In genomic region chr19:30870861-30871260, GRCh38 we compare ENCODE assay signal across 19 cellular contexts.
DNase-seq lines count a peak whose midpoint lies in the region; TF ChIP-seq lines count a peak whose summit lies in the region.
"Had no signal": no experiment of that assay in that cellular context is flagged by ENCODE, and none has a peak within 500 bp of the region (broad histone marks: within the 10 kb centered on the region; RNA-seq: fewer than 3 reads in every experiment).

No MANE protein-coding gene starts in this region.

- H2AFZ ChIP-seq in H9 (ENCODE audit: low read length): no peak overlapping the region

- no peak overlapping the region for H2BK120ac ChIP-seq in H9 (ENCODE audit: low read depth, low read length, poor library complexity, severe bottlenecking)

- H3K36me3 Mint-ChIP-seq in H9 (ENCODE audit: insufficient read depth in 1 of 3, low read depth in 3 of 3): no peaks in the 10 kb centered on the region; a peak in 1 of 7 replicates
- H3K36me3 Mint-ChIP-seq: IgD-negative memory B cell had no signal

- intact Hi-C loops in prostate gland (cut with DNase I): no loop called here

- H3K79me2 ChIP-seq in H9 (ENCODE audit: insufficient read depth, low read length): no peaks in the 10 kb centered on the region

- H4K5ac ChIP-seq in H9 (ENCODE audit: insufficient read length, low read depth, low read length): no peak overlapping the region

- no peak overlapping the region for H3K18ac ChIP-seq in H9 (ENCODE audit: insufficient read length, low read depth, low read length)

- no peak overlapping the region for H2BK15ac ChIP-seq in H9 (ENCODE audit: low read depth, low read length)

- no peaks in the 10 kb centered on the region for H3K4me1 Mint-ChIP-seq in H9
- H3K4me1 Mint-ChIP-seq: activated CD4-positive, alpha-beta T cell treated with anti-CD3 and anti-CD28 coated beads for 36 hours; IgD-negative memory B cell had no signal

- H3K23me2 ChIP-seq in H9 (ENCODE audit: insufficient read length, low read depth, low read length, poor library complexity, severe bottlenecking): no peaks in the 10 kb centered on the region

- H3K14ac ChIP-seq in H9 (ENCODE audit: insufficient read depth, low read length): no peak overlapping the region

- no peak overlapping the region for H3K4me2 ChIP-seq in H9 (ENCODE audit: insufficient read depth, insufficient read length, low read length)

- no peak overlapping the region for H2BK12ac ChIP-seq in H9 (ENCODE audit: insufficient read length, low read depth, low read length)

- H3K4me3 Mint-ChIP-seq in H9: no peak overlapping the region
- H3K4me3 Mint-ChIP-seq: activated CD4-positive, alpha-beta T cell treated with anti-CD3 and anti-CD28 coated beads for 36 hours had no signal

- no peak overlapping the region for H3K23ac ChIP-seq in H9 (ENCODE audit: insufficient read length, low read depth, low read length)

- no peaks in the 10 kb centered on the region for H4K20me1 ChIP-seq in H9 (ENCODE audit: control insufficient read depth, insufficient read depth, insufficient read length)

- peaks cover 0 to 14% of the 10 kb centered on the region in 2 experiments; a peak in 3 of 5 replicates for H3K9me3 Mint-ChIP-seq in H9

- H3K9ac ChIP-seq in H9 (ENCODE audit: extremely low read depth, insufficient read length, low read length): no peak overlapping the region

- no CpG with 5 or more reads among the region's 8 CpGs for WGBS in H9 (ENCODE audit: extremely low coverage, insufficient read length, low lambda C conversion rate)
- 25% methylated on average over 8 of the region's 8 CpGs for WGBS in prostate gland

- H3K9me3 ChIP-seq in H9 (ENCODE audit: control insufficient read depth, low read depth, low read length): no peaks in the 10 kb centered on the region
- H3K9me3 ChIP-seq in SJCRH30 (replicated peaks): peaks cover 8% of the 10 kb centered on the region
- H3K9me3 ChIP-seq in effector memory CD4-positive, alpha-beta T cell (ENCODE audit: control insufficient read depth, low read length): no peaks in the 10 kb centered on the region
- no peaks in the 10 kb centered on the region for H3K9me3 ChIP-seq in prostate gland
- H3K9me3 ChIP-seq: sigmoid colon had no signal

- H3K27ac ChIP-seq in H9 (ENCODE audit: insufficient read length, low read depth, low read length) (no peak overlapping the region), SJCRH30 (no peak overlapping the region), prostate gland (no peak overlapping the region)
- H3K27ac ChIP-seq in effector memory CD4-positive, alpha-beta T cell (ENCODE audit: insufficient read depth, low read length, poor library complexity, severe bottlenecking): no peak overlapping the region
- H3K27ac ChIP-seq: heart left ventricle, sigmoid colon had no signal

- H3K36me3 ChIP-seq in SJCRH30: no peaks in the 10 kb centered on the region
- H3K36me3 ChIP-seq in effector memory CD4-positive, alpha-beta T cell (ENCODE audit: control insufficient read depth, insufficient read depth, low read length): no peaks in the 10 kb centered on the region
- H3K36me3 ChIP-seq in prostate gland: no peaks in the 10 kb centered on the region
- H3K36me3 ChIP-seq in H7 (replicated peaks; ENCODE audit: control insufficient read depth, insufficient read depth, low read length): no peaks in the 10 kb centered on the region
- H3K36me3 ChIP-seq: heart left ventricle, sigmoid colon had no signal

- no peak overlapping the region for H4K91ac ChIP-seq in H9 (ENCODE audit: insufficient read length, low read depth, low read length)

- H4K8ac ChIP-seq in H9 (replicated peaks; ENCODE audit: insufficient read length, low read depth, low read length): no peak overlapping the region

- no peak overlapping the region for H2BK5ac ChIP-seq in H9 (ENCODE audit: insufficient read length, low read length)

- no peak overlapping the region; a peak in 1 of 7 replicates for H3K27ac Mint-ChIP-seq in H9
- H3K27ac Mint-ChIP-seq: activated CD4-positive, alpha-beta T cell treated with anti-CD3 and anti-CD28 coated beads for 36 hours; IgD-negative memory B cell had no signal

- no peak overlapping the region for H3K4ac ChIP-seq in H9 (ENCODE audit: low read depth, low read length)

- H3K79me1 ChIP-seq in H9 (ENCODE audit: insufficient read depth, low read depth, low read length, poor library complexity, severe bottlenecking): no peaks in the 10 kb centered on the region

- no peak overlapping the region for H3T11ph ChIP-seq in H9 (ENCODE audit: low read length)

- no peaks in the 10 kb centered on the region for H3K27me3 ChIP-seq in H9 (ENCODE audit: insufficient read depth, low read length)
- H3K27me3 ChIP-seq in SJCRH30: no peaks in the 10 kb centered on the region
- no peaks in the 10 kb centered on the region for H3K27me3 ChIP-seq in effector memory CD4-positive, alpha-beta T cell (replicated peaks; ENCODE audit: control insufficient read depth, insufficient read depth, low read length, poor library complexity, severe bottlenecking)
- H3K27me3 ChIP-seq in prostate gland (replicated peaks; ENCODE audit: insufficient read depth): no peaks in the 10 kb centered on the region
- H3K27me3 ChIP-seq in H7 (ENCODE audit: control insufficient read depth, insufficient read depth, low read length): no peaks in the 10 kb centered on the region
- H3K27me3 ChIP-seq: sigmoid colon had no signal

- H3K56ac ChIP-seq in H9 (ENCODE audit: insufficient read length, low read depth, low read length): no peak overlapping the region

- no peak for TF ChIP-seq POLR2A in prostate gland (IDR thresholded peaks at IDR 0.05)

- TF ChIP-seq CTCF in AG10803 (conservative IDR thresholded peaks at IDR 0.05; ENCODE audit: low read length) (no peak), H9 (conservative IDR thresholded peaks at IDR 0.05) (no peak), prostate gland (IDR thresholded peaks at IDR 0.05) (no peak)

- H2BK20ac ChIP-seq in H9 (ENCODE audit: low read depth, low read length, poor library complexity, severe bottlenecking): no peak overlapping the region

- H3K4me3 ChIP-seq in AG10803 (ENCODE audit: low read length): no peak overlapping the region
- H3K4me3 ChIP-seq in SJCRH30: no peak overlapping the region
- no peak overlapping the region for H3K4me3 ChIP-seq in effector memory CD4-positive, alpha-beta T cell (ENCODE audit: insufficient read depth, low read depth, low read length, poor library complexity, severe bottlenecking)
- no peak overlapping the region for H3K4me3 ChIP-seq in prostate gland
- H3K4me3 ChIP-seq in H7 (ENCODE audit: insufficient read depth, low read depth, low read length): no peak overlapping the region
- H3K4me3 ChIP-seq: heart left ventricle, sigmoid colon had no signal

- no peaks in the 10 kb centered on the region for H3K4me1 ChIP-seq in H9 (ENCODE audit: insufficient read depth, low read length)
- H3K4me1 ChIP-seq in SJCRH30: peaks cover 8% of the 10 kb centered on the region; the same call in 1 of the 2 replicates
- no peaks in the 10 kb centered on the region for H3K4me1 ChIP-seq in effector memory CD4-positive, alpha-beta T cell (ENCODE audit: control insufficient read depth, insufficient read depth, low read length, poor library complexity, severe bottlenecking)
- H3K4me1 ChIP-seq in prostate gland (replicated peaks): no peaks in the 10 kb centered on the region
- H3K4me1 ChIP-seq: heart left ventricle had no signal

- H3K27me3 Mint-ChIP-seq in H9 (ENCODE audit: low read depth): peaks cover 3% of the 10 kb centered on the region
- H3K27me3 Mint-ChIP-seq: IgD-negative memory B cell had no signal

- no peak overlapping the region for H2AK5ac ChIP-seq in H9 (ENCODE audit: insufficient read length, low read length)

- DNase-seq in AG10803 (ENCODE audit: low read depth) (peak; percentile 9), H9 (peak; percentile 4), SJCRH30 (peak; percentile 54 to 76), left kidney (ENCODE audit: low read depth, low spot score) (peak; percentile 76), prostate gland (ENCODE audit: low spot score) (no peak), H7 (no peak)
- DNase-seq in effector memory CD4-positive, alpha-beta T cell: no peak
- no peak for DNase-seq in activated CD4-positive, alpha-beta T cell treated with anti-CD3 and anti-CD28 coated beads for 4 hours
- DNase-seq: activated CD4-positive, alpha-beta T cell treated with anti-CD3 and anti-CD28 coated beads for 36 hours; activated naive CD4-positive, alpha-beta T cell; Calu3; dermis blood vessel endothelial cell; NCI-H1092 treated with DMSO at 0.1 percent for 48 hours; NCI-H345; nucleus accumbens; SIG-M5; sigmoid colon had no signal

Comparison
In these comparisons a context has a peak if more than half of its experiments do, and no peak if none do; other contexts are left out.
1. DNase-seq: peak in AG10803 (single experiment), H9 (single experiment), SJCRH30 (2 of 2) and left kidney (single experiment); none in effector memory CD4-positive, alpha-beta T cell (0 of 3), prostate gland (single experiment), H7 (single experiment) and activated CD4-positive, alpha-beta T cell treated with anti-CD3 and anti-CD28 coated beads for 4 hours (0 of 2).